15 cellular contexts compared by ENCODE assay signal in the genomic region with DNA sequence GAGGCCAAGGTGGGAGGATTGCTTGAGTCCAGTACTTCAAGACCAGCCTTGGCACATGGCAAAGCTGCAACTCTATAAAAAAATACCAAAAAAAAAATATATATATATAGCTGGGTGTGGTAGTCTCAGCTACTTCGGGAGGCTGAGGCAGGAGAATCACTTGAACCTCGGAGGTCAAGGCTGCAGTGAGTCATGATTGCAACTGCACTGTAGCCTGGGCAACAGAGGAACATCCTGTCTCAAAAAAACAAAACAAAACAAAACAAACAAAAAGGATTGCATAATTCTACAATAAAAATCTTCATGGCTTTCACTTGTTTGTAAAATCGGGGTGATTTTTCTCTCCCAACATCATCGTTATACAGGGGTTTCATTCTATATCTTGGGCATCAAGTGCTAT. TPM values are rescaled to one million over a fixed set of nuclear protein-coding genes. Genes with fewer than 3 reads are reported as not detected.
DNase-seq lines count a peak whose midpoint lies in the region; ATAC-seq and TF ChIP-seq lines count a peak whose summit lies in the region.
"Had no signal": no experiment of that assay in that cellular context is flagged by ENCODE, and none has a peak within 500 bp of the region (broad histone marks: within the 10 kb centered on the region; RNA-seq: fewer than 3 reads in every experiment).

No MANE protein-coding gene starts in this region.

- H3K4me3 ChIP-seq in ACC112 (ENCODE audit: low read depth, low read length) (no peak overlapping the region), MG63 (no peak overlapping the region), cardiac fibroblast (replicated peaks in 1 of 2; ENCODE audit: low read depth in 2 of 2, low read length in 2 of 2) (no peak overlapping the region), right lobe of liver (no peak overlapping the region), HAP-1 (no peak overlapping the region)
- H3K4me3 ChIP-seq: BLaER1 had no signal

- no peak overlapping the region for H2AFZ ChIP-seq in ACC112 (ENCODE audit: low read length, unreplicated experiment)

- in situ Hi-C loops in HAP-1 (cut with MboI; ENCODE audit: low sequenced_read_pairs): no loop called here

- TF ChIP-seq CTCF in cardiac fibroblast (IDR thresholded peaks at IDR 0.05; ENCODE audit: low read depth, low read length) (no peak), right lobe of liver (IDR thresholded peaks at IDR 0.05) (no peak)

- peaks cover 6% of the 10 kb centered on the region for H3K4me1 ChIP-seq in ACC112 (ENCODE audit: control insufficient read depth, insufficient read depth, low read length, unreplicated experiment)
- peaks cover 0 to 15% (median 3%) of the 10 kb centered on the region in 4 donors for H3K4me1 ChIP-seq in right lobe of liver
- peaks cover 5% of the 10 kb centered on the region for H3K4me1 ChIP-seq in HAP-1
- H3K4me1 ChIP-seq: BLaER1 had no signal

- ATAC-seq in right lobe of liver: peak; percentile 72 to 93 (median 81)
- ATAC-seq in HG03159 (IDR thresholded peaks at IDR 0.05; ENCODE audit: unreplicated experiment): no peak
- ATAC-seq: naive thymus-derived CD4-positive, alpha-beta T cell; stimulated activated naive B cell treated with anti-CD40 and anti-IgM and Interleukin-4, amounts not matched to agents 10 μg/mL and 1 μg/mL and 100 μg/mL, for 72 hours had no signal

- DNase-seq in MG63: peak; percentile 40
- peak; percentile 69 to 87 for DNase-seq in cardiac fibroblast (ENCODE audit: low read depth in 2 of 2)
- peak in 1 of 3 donors; percentile 42 for DNase-seq in right lobe of liver
- no peak for DNase-seq in substantia nigra (lab: John Stamatoyannopoulos, UW)
- no peak for DNase-seq in cardiac septum (ENCODE audit: low spot score)
- no peak for DNase-seq in HAP-1 (ENCODE audit: low spot score in 2 of 2)
- DNase-seq: activated CD4-positive, CD25-positive, alpha-beta regulatory T cell treated with anti-CD3 and anti-CD28 coated beads, Interleukin-2, amount 50 U/mL, for 72 hours; effector CD8-positive, alpha-beta T cell; naive thymus-derived CD4-positive, alpha-beta T cell; NCI-H446 treated with DMSO at 0.1 percent for 48 hours; SHP77 treated with DMSO at 0.1 percent for 48 hours; stimulated activated naive B cell treated with anti-CD40 and anti-IgM and Interleukin-4, amounts not matched to agents 10 μg/mL and 1 μg/mL and 100 μg/mL, for 72 hours had no signal

- intact Hi-C loops in right lobe of liver (cut with DNase I): no loop called here
- intact Hi-C loops in cardiac septum (cut with DNase I): no loop called here

- WGBS in right lobe of liver (ENCODE audit: insufficient coverage, low coverage, low lambda C conversion rate, missing lambda C conversion rate): 16% methylated on average over 4 of the region's 4 CpGs

- TF ChIP-seq POLR2A in right lobe of liver (IDR thresholded peaks at IDR 0.05): no peak

- peak overlapping the region; percentile 77 for H3K27ac ChIP-seq in ACC112 (ENCODE audit: low read depth, low read length)
- peak overlapping the region in 2 of 3 donors; percentile 52 to 63 for H3K27ac ChIP-seq in right lobe of liver
- H3K27ac ChIP-seq in substantia nigra (ENCODE audit: low read depth, low read length, poor library complexity, severe bottlenecking): no peak overlapping the region
- H3K27ac ChIP-seq: BLaER1 had no signal

- H3K36me3 ChIP-seq in ACC112 (ENCODE audit: insufficient read depth, low read length) (no peaks in the 10 kb centered on the region), MG63 (no peaks in the 10 kb centered on the region), right lobe of liver (no peaks in the 10 kb centered on the region), HAP-1 (replicated peaks) (no peaks in the 10 kb centered on the region)

- H3K79me2 ChIP-seq in ACC112 (ENCODE audit: control insufficient read depth, insufficient read depth, low read length, unreplicated experiment): no peaks in the 10 kb centered on the region

- no peaks in the 10 kb centered on the region for H3K9me3 ChIP-seq in MG63
- no peaks in the 10 kb centered on the region for H3K9me3 ChIP-seq in right lobe of liver
- no peaks in the 10 kb centered on the region for H3K9me3 ChIP-seq in HAP-1
- H3K9me3 ChIP-seq: BLaER1 had no signal

- no peaks in the 10 kb centered on the region for H3K27me3 ChIP-seq in ACC112 (ENCODE audit: insufficient read depth, low read length)
- H3K27me3 ChIP-seq in MG63: no peaks in the 10 kb centered on the region
- H3K27me3 ChIP-seq in right lobe of liver: no peaks in the 10 kb centered on the region
- H3K27me3 ChIP-seq in HAP-1 (ENCODE audit: low read depth): no peaks in the 10 kb centered on the region
- H3K27me3 ChIP-seq: BLaER1 had no signal

RNA-seq across cellular contexts. Expression of a gene that starts 35.1 kb away (rescaled TPM):
- 27.0 and 29.2 TPM in 2 replicates for total RNA-seq in MG63 (2014; rRNA removed; shearing (Covaris generic); ENCODE audit: low replicate concordance)
- total RNA-seq in right lobe of liver: 10 to 100 TPM; 49.1 to 87.2 (median 67.7) TPM
- 15.8 TPM for total RNA-seq in cardiac septum

Comparison
In these comparisons a context has a peak if more than half of its experiments do, and no peak if none do; other contexts are left out.
1. DNase-seq: peak in MG63 (single experiment) and cardiac fibroblast (2 of 2); none in substantia nigra (0 of 49), cardiac septum (single experiment) and HAP-1 (0 of 2).